In genomic region chr11:3422380-3423137, GRCh38 we compare ENCODE assay signal across 8 cellular contexts. TPM values are rescaled to one million over a fixed set of nuclear protein-coding genes. Genes with fewer than 3 reads are reported as not detected.
A peak's percentile ranks its signal among the peaks of the same experiment; 100 is the strongest.
DNase-seq lines count a peak whose midpoint lies in the region; ATAC-seq, FAIRE-seq and TF ChIP-seq lines count a peak whose summit lies in the region.
"Not testable (repeated sequence)": the region's sequence is repeated elsewhere in the genome, so short reads cannot be mapped to it uniquely, and the experiment has no call there.

No MANE protein-coding gene starts in this region.

- H3K4me3 ChIP-seq in keratinocyte (ENCODE audit: control insufficient read depth in 2 of 3, extremely low read depth in 1 of 3, insufficient read depth in 2 of 3, low read depth in 1 of 3, low read length in 3 of 3): peak overlapping the region; percentile 57 to 64 (median 62)

- H3K9me1 ChIP-seq in keratinocyte (ENCODE audit: control insufficient read depth, extremely low read depth, insufficient read depth, low read length): not testable (repeated sequence)

- peak overlapping the region; percentile 70 for H3K9ac ChIP-seq in keratinocyte (ENCODE audit: control insufficient read depth, extremely low read depth, insufficient read depth, low read length)

- H2AFZ ChIP-seq in keratinocyte (ENCODE audit: control insufficient read depth, low read length): peak overlapping the region; percentile 80

- DNase-seq in AG08396 (ENCODE audit: low spot score) (peak; percentile 90), NCI-H446 treated with DMSO at 0.1 percent for 48 hours (lab: John Stamatoyannopoulos, UW) (peak; percentile 99), cerebellar nuclear complex (lab: John Stamatoyannopoulos, UW) (peak; percentile 73 to 80), keratinocyte (ENCODE audit: low read depth, low spot score) (peak; percentile 98)
- DNase-seq in activated CD4-positive, CD25-positive, alpha-beta regulatory T cell treated with anti-CD3 and anti-CD28 coated beads, Interleukin-2, amount 50 U/mL, for 72 hours: peak; percentile 97
- DNase-seq in stimulated activated CD4-positive, alpha-beta T cell treated with anti-CD3 and anti-CD28 coated beads, Interleukin-12 subunit alpha, Interleukin-12 subunit beta, amount 100 ng/mL, for 48 hours (ENCODE audit: low read depth in 2 of 3, low spot score in 1 of 3): peak; percentile 96 to 98 (median 97)

- peak overlapping the region; percentile 54 for H3K27ac ChIP-seq in keratinocyte (ENCODE audit: control insufficient read depth, insufficient read depth, low read length)

- peak; percentile 21 for TF ChIP-seq POLR2A in GM19099 (IDR thresholded peaks at IDR 0.05; ENCODE audit: extremely low read depth, insufficient read length, low read depth)

- H3K9me3 ChIP-seq in keratinocyte (ENCODE audit: control insufficient read depth, low read depth, low read length): not testable (repeated sequence)

- ATAC-seq in HG03378 (IDR thresholded peaks at IDR 0.05; ENCODE audit: unreplicated experiment): peak; percentile 62

- not testable (repeated sequence) for FAIRE-seq in keratinocyte (lab: Jason Lieb, UNC)

- not testable (repeated sequence) for H3K27me3 ChIP-seq in keratinocyte (ENCODE audit: control insufficient read depth, extremely low read depth, insufficient read depth, low read length)

- dilution Hi-C loops in keratinocyte (cut with MboI; ENCODE audit: extremely low pct_ligation_motif_present, low sequenced_read_pairs): not testable (repeated sequence)

- not testable (repeated sequence) for H3K79me2 ChIP-seq in keratinocyte (ENCODE audit: control insufficient read depth, insufficient read depth, low read length)

- not testable (repeated sequence) for TF ChIP-seq CTCF in keratinocyte (optimal IDR thresholded peaks at IDR 0.05 in 1 of 3, IDR thresholded peaks at IDR 0.05 in 1 of 3, conservative IDR thresholded peaks at IDR 0.05 in 1 of 3; ENCODE audit: extremely low read depth in 1 of 3, insufficient read depth in 2 of 3, low read length in 3 of 3)

- H3K4me1 ChIP-seq in keratinocyte (ENCODE audit: control insufficient read depth, extremely low read depth, insufficient read depth, low read length): not testable (repeated sequence)

- H3K36me3 ChIP-seq in keratinocyte (ENCODE audit: control insufficient read depth in 2 of 2, extremely low read depth in 1 of 2, insufficient read depth in 2 of 2, low read length in 2 of 2): not testable (repeated sequence)

- H4K20me1 ChIP-seq in keratinocyte (ENCODE audit: control insufficient read depth, extremely low read depth, insufficient read depth, low read length): not testable (repeated sequence)

- peak overlapping the region; percentile 70 for H3K4me2 ChIP-seq in keratinocyte (ENCODE audit: control insufficient read depth, extremely low read depth, insufficient read depth, low read depth, low read length)

RNA-seq across cellular contexts. Expression of gene ZNF195, which starts 43.6 kb away (rescaled TPM):
- polyA plus RNA-seq in keratinocyte: 19.2 to 27.4 TPM (median 19.2 TPM) in 3 replicates
- polyA plus RNA-seq in keratinocyte (2011; ENCODE audit: low read depth): 8.4 TPM
- 8.1 and 16.1 TPM in 2 replicates for polyA plus RNA-seq in keratinocyte (2011; cell fraction: cytosol; rRNA removed)
- polyA plus RNA-seq in keratinocyte (2011; cell fraction: nucleus; rRNA removed): 46.3 and 56.0 TPM in 2 replicates
- polyA plus RNA-seq in keratinocyte (2012; ENCODE audit: low replicate concordance): 13.5 and 14.1 TPM in 2 replicates
- 18.0 to 28.2 TPM (median 24.4 TPM) in 3 replicates for polyA minus RNA-seq in keratinocyte
- 12.7 TPM for polyA minus RNA-seq in keratinocyte (2011; cell fraction: cytosol; rRNA and poly(A)+ RNA removed)
- polyA minus RNA-seq in keratinocyte (2011; cell fraction: nucleus; rRNA and poly(A)+ RNA removed): 37.5 and 47.9 TPM in 2 replicates

Comparison
In these comparisons a context has a peak if more than half of its experiments do, and no peak if none do; other contexts are left out.
1. Peak in every context shown above with its lines: DNase-seq, ATAC-seq, H3K4me3 ChIP-seq and H3K27ac ChIP-seq.